11 cellular contexts compared by ENCODE assay signal in the genomic region with DNA sequence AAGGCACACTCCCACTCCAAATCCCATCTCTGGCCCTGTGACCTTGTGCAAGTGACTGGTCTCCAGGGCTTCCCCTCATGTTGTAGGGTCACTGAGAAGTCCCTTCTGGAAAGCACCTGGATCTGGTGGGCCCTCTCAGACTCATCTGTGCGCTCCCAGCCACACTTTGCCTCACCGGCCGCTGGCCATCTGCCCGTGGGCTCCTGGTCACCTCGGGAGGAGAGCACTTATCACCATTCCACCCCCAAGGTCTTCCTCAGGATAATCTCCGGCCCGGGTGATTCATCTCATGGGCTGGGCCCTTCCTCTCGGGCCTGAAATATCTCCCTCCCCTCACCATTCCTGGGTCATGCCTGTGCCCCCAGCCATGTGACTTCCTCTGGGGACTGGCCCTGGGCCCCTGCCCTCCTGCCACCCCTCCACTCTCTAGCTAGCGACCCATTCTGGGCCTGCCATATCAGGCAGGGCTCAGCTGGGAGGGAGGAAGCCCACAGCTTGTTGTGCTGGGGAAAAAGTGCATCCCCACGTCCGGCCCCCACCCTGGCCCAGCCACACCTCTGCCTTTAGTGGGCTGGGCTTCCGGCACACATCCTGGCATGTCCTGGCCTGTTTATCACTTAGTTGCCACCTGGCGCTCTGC. TPM values are rescaled to one million over a fixed set of nuclear protein-coding genes. Genes with fewer than 3 reads are reported as not detected.
DNase-seq lines count a peak whose midpoint lies in the region; ATAC-seq, FAIRE-seq and TF ChIP-seq lines count a peak whose summit lies in the region.
"Had no signal": no experiment of that assay in that cellular context is flagged by ENCODE, and none has a peak within 500 bp of the region (broad histone marks: within the 10 kb centered on the region; RNA-seq: fewer than 3 reads in every experiment).

No MANE protein-coding gene starts in this region.

- H3K27me3 ChIP-seq in Peyer's patch, result no peaks in the 10 kb centered on the region
- peaks cover 4% of the 10 kb centered on the region; the same call in 1 of the 2 replicates for H3K27me3 ChIP-seq in SJCRH30
- H3K27me3 ChIP-seq: ascending aorta had no signal

- no peak for FAIRE-seq in D721Med (lab: Jason Lieb, UNC)

- H3K9me3 Mint-ChIP-seq in naive B cell, result peaks cover 0 to 4% (median 0%) of the 10 kb centered on the region in 7 donors

- no peak for TF ChIP-seq POLR2A in Peyer's patch (IDR thresholded peaks at IDR 0.05)

- no peaks in the 10 kb centered on the region for H3K36me3 Mint-ChIP-seq in naive B cell

- ATAC-seq in naive B cell (ENCODE audit: low read depth in 2 of 2) (no peak), GM19395 (IDR thresholded peaks at IDR 0.05; ENCODE audit: unreplicated experiment) (no peak), HG02798 (IDR thresholded peaks at IDR 0.05; ENCODE audit: poor library complexity, unreplicated experiment) (no peak)

- H3K27ac ChIP-seq in Peyer's patch, result no peak overlapping the region
- H3K27ac ChIP-seq in SJCRH30, result no peak overlapping the region
- H3K27ac ChIP-seq: ascending aorta had no signal

- H3K36me3 ChIP-seq in Peyer's patch (no peaks in the 10 kb centered on the region), SJCRH30 (no peaks in the 10 kb centered on the region)
- H3K36me3 ChIP-seq: ascending aorta had no signal

- H3K27me3 Mint-ChIP-seq in naive B cell, result peaks cover 11 to 17% (median 15%) of the 10 kb centered on the region in 3 donors

- H3K4me1 ChIP-seq in Peyer's patch (peaks cover 0 to 5% (median 0%) of the 10 kb centered on the region in 4 donors), SJCRH30 (no peaks in the 10 kb centered on the region)
- H3K4me1 ChIP-seq: ascending aorta had no signal

- no peak for TF ChIP-seq CTCF in Peyer's patch (IDR thresholded peaks at IDR 0.05)
- no peak for TF ChIP-seq CTCF in D721Med (IDR thresholded peaks at IDR 0.05; ENCODE audit: insufficient read depth, missing control alignments)

- DNase-seq in ELF-1 (ENCODE audit: low read depth, low spot score) (peak; percentile 11), Peyer's patch (peak in 2 of 3 donors; percentile 54 to 71), activated gamma-delta T cell treated with Interleukin-2 at 50 U/mL for 16 hours (peak; percentile 62), naive B cell (no peak), D721Med (ENCODE audit: insufficient read length, low spot score) (no peak), SJCRH30 (no peak)
- DNase-seq: NCI-H1092 had no signal

- peaks cover 7 to 23% (median 15%) of the 10 kb centered on the region in 3 donors for H3K4me1 Mint-ChIP-seq in naive B cell

- H3K4me3 ChIP-seq in Peyer's patch (no peak overlapping the region), SJCRH30 (no peak overlapping the region)
- H3K4me3 ChIP-seq: ascending aorta had no signal

- H3K4me3 Mint-ChIP-seq in naive B cell, result peak overlapping the region in 5 of 8 donors; percentile 11 to 70 (median 41)

- H3K9me3 ChIP-seq in Peyer's patch (no peaks in the 10 kb centered on the region), SJCRH30 (replicated peaks) (no peaks in the 10 kb centered on the region)
- H3K9me3 ChIP-seq: ascending aorta had no signal

- H3K27ac Mint-ChIP-seq in naive B cell, result no peak overlapping the region

RNA-seq across cellular contexts. Expression of a gene that starts 10.6 kb away (rescaled TPM):
- not detected for total RNA-seq in Peyer's patch
- polyA plus RNA-seq in naive B cell (ENCODE audit: low read depth in 6 of 6), result not detected
- not detected in 2 replicates for total RNA-seq in SJCRH30 (2014; rRNA removed; shearing (Covaris generic))
- total RNA-seq: ascending aorta, fibroblast of villous mesenchyme had no signal

Comparison
In these comparisons a context has a peak if more than half of its experiments do, and no peak if none do; other contexts are left out.
1. DNase-seq: peak in ELF-1 (single experiment), Peyer's patch (2 of 3) and activated gamma-delta T cell treated with Interleukin-2 at 50 U/mL for 16 hours (single experiment); none in naive B cell (single experiment), D721Med (single experiment) and SJCRH30 (0 of 2).